Comparison of ENCODE assay signal across 21 cellular contexts in genomic region chr3:105511031-105511430, GRCh38.
"Had no signal": no experiment of that assay in that cellular context is flagged by ENCODE, and none has a peak within 500 bp of the region (broad histone marks: within the 10 kb centered on the region; RNA-seq: fewer than 3 reads in every experiment).

No MANE protein-coding gene starts in this region.

- H3K27ac ChIP-seq: coronary artery, ovary, psoas muscle, tibial artery, VCaP had no signal

- H3K4me3 ChIP-seq: coronary artery, ovary, psoas muscle, tibial artery had no signal

- DNase-seq: activated CD4-positive, alpha-beta memory T cell treated with anti-CD3 and anti-CD28 coated beads, Interleukin-2, amount 10 ng/mL, durations not matched to agents 7 days and 5 days; activated CD4-positive, alpha-beta T cell treated with anti-CD3 and anti-CD28 coated beads, Interleukin-2, amount 10 ng/mL, durations not matched to agents 24 days and 14 days; activated effector memory CD4-positive, alpha-beta T cell treated with Interleukin-2 at 50 U/mL for 16 hours; activated naive CD4-positive, alpha-beta T cell treated with anti-CD3 and anti-CD28 coated beads for 36 hours; activated naive CD8-positive, alpha-beta T cell treated with anti-CD3 and anti-CD28 coated beads, Interleukin-2, amount 10 ng/mL, durations not matched to agents 7 days and 5 days; activated T-cell treated with anti-CD3 and anti-CD28 coated beads, Interleukin-2, amount 50 U/mL, for 72 hours; amniotic stem cell; immature natural killer cell; left ventricle myocardium superior; ovary; psoas muscle; right cardiac atrium; stimulated activated CD4-positive, alpha-beta T cell treated with anti-CD3 and anti-CD28 coated beads, Interleukin-12 subunit alpha, Interleukin-12 subunit beta, amount 100 ng/mL, for 4 hours; stimulated activated naive CD8-positive, alpha-beta T cell treated with anti-CD3 and anti-CD28 coated beads, Interleukin-15, amount 100 ng/mL, for 72 hours; T-helper 2 cell; tibial artery had no signal

- H3K36me3 ChIP-seq: ovary, tibial artery had no signal

- H3K27me3 ChIP-seq: ovary, tibial artery had no signal

- FAIRE-seq: bronchial epithelial cell had no signal

- ATAC-seq: activated CD4-positive, CD25-positive, alpha-beta regulatory T cell treated with anti-CD3 and anti-CD28 coated beads, Interleukin-2, amount 50 U/mL, for 24 hours; activated T-cell treated with anti-CD3 and anti-CD28 coated beads, Interleukin-2, amount 50 U/mL, for 72 hours; left ventricle myocardium superior; natural killer cell treated with Interleukin-12 subunit alpha and Interleukin-12 subunit beta and Interleukin-15 and Interleukin-18, amount 100 ng/mL, for 72 hours; psoas muscle; right cardiac atrium; stimulated activated naive CD8-positive, alpha-beta T cell treated with anti-CD3 and anti-CD28 coated beads, Interleukin-15, amount 100 ng/mL, for 72 hours had no signal

- H3K4me1 ChIP-seq: psoas muscle, tibial artery had no signal

- H3K9me3 ChIP-seq: ovary, psoas muscle, tibial artery had no signal
